In genomic region chr5:98096155-98096554, GRCh38 we compare ENCODE assay signal across 21 cellular contexts.
DNase-seq lines count a peak whose midpoint lies in the region; TF ChIP-seq lines count a peak whose summit lies in the region.
"Had no signal": no experiment of that assay in that cellular context is flagged by ENCODE, and none has a peak within 500 bp of the region (broad histone marks: within the 10 kb centered on the region; RNA-seq: fewer than 3 reads in every experiment).

No MANE protein-coding gene starts in this region.

- DNase-seq in GM23248: peak; percentile 79
- DNase-seq in PC-9: no peak
- peak; percentile 27 for DNase-seq in epithelial cell of prostate (ENCODE audit: low read depth, low spot score)
- DNase-seq in osteoblast (ENCODE audit: insufficient read length, low spot score, missing footprints): peak; percentile 3
- no peak for DNase-seq in sigmoid colon
- DNase-seq in activated CD8-positive, alpha-beta memory T cell treated with anti-CD3 and anti-CD28 coated beads, Interleukin-2, amount 50 U/mL, for 4 hours: no peak
- DNase-seq in ureter (ENCODE audit: low spot score): no peak
- DNase-seq: activated naive CD4-positive, alpha-beta T cell treated with Interleukin-2 at 50 U/mL for 16 hours; endodermal cell; heart left ventricle; Karpas-422; kidney glomerular epithelial cell; mucosa of descending colon; NCI-H187 treated with DMSO at 0.1 percent for 48 hours; NCI-H524; ovary; Peyer's patch; stimulated activated naive CD4-positive, alpha-beta T cell treated with Interleukin-2 at 50 U/mL for 16 hours; upper lobe of right lung; WERI-Rb-1 had no signal

- H3F3A ChIP-seq in GM23248 (ENCODE audit: insufficient read depth): peaks cover 14% of the 10 kb centered on the region
- H3F3A ChIP-seq in PC-9 (ENCODE audit: insufficient read depth, low read depth): no peaks in the 10 kb centered on the region

- H3K27ac ChIP-seq in GM23248: peak overlapping the region; percentile 50
- no peak overlapping the region for H3K27ac ChIP-seq in PC-9
- H3K27ac ChIP-seq in epithelial cell of prostate: peak overlapping the region; percentile 79
- H3K27ac ChIP-seq in osteoblast (ENCODE audit: low read depth, low read length): peak overlapping the region; percentile 38
- no peak overlapping the region for H3K27ac ChIP-seq in sigmoid colon
- H3K27ac ChIP-seq: heart left ventricle, ovary, Peyer's patch, upper lobe of right lung, WERI-Rb-1 had no signal

- peaks cover 31% of the 10 kb centered on the region for H3K4me1 ChIP-seq in GM23248 (ENCODE audit: insufficient read depth)
- peaks cover 10% of the 10 kb centered on the region for H3K4me1 ChIP-seq in PC-9 (replicated peaks; ENCODE audit: insufficient read depth)
- H3K4me1 ChIP-seq in osteoblast (ENCODE audit: insufficient read depth, low read length): peaks cover 11% of the 10 kb centered on the region
- no peaks in the 10 kb centered on the region for H3K4me1 ChIP-seq in sigmoid colon
- H3K4me1 ChIP-seq: heart left ventricle, Peyer's patch, upper lobe of right lung had no signal

- POLR2A ChIA-PET in PC-9 (lab: Charles Lee; ENCODE audit: unreplicated experiment): no interaction called here

- no peak for TF ChIP-seq CTCF in PC-9 (conservative IDR thresholded peaks at IDR 0.05)
- TF ChIP-seq CTCF in osteoblast (IDR thresholded peaks at IDR 0.05; ENCODE audit: extremely low read depth, low read depth, low read length): no peak
- TF ChIP-seq CTCF in sigmoid colon (IDR thresholded peaks at IDR 0.05): no peak

- BruUV-seq in PC-9 (replicated peaks; lab: Mats Ljungman, UMichigan): no TSS peak

- H3K79me2 ChIP-seq in GM23248 (ENCODE audit: insufficient read depth) (no peaks in the 10 kb centered on the region), PC-9 (ENCODE audit: low read depth) (no peaks in the 10 kb centered on the region), osteoblast (ENCODE audit: insufficient read depth, low read length) (no peaks in the 10 kb centered on the region)

- WGBS in GM23248 (ENCODE audit: low coverage in 1 of 2, low lambda C conversion rate in 2 of 2, missing lambda C conversion rate in 2 of 2), 2 experiments: 40 to 51% methylated on average over 1 of the region's 1 CpG
- WGBS in sigmoid colon, 2 donors: 82 to 88% methylated on average over 1 of the region's 1 CpG

- no peak for TF ChIP-seq POLR2A in sigmoid colon (IDR thresholded peaks at IDR 0.05)

- H3K4me3 ChIP-seq in GM23248 (no peak overlapping the region), PC-9 (no peak overlapping the region), osteoblast (ENCODE audit: insufficient read depth, low read length) (no peak overlapping the region), sigmoid colon (no peak overlapping the region)
- H3K4me3 ChIP-seq: GM12878, heart left ventricle, mucosa of descending colon, ovary, Peyer's patch, upper lobe of right lung had no signal

- H3K9me3 ChIP-seq in GM23248 (ENCODE audit: low read depth): no peaks in the 10 kb centered on the region
- no peaks in the 10 kb centered on the region for H3K9me3 ChIP-seq in PC-9 (ENCODE audit: insufficient read depth, low read depth)
- H3K9me3 ChIP-seq in osteoblast (ENCODE audit: low read depth, low read length): no peaks in the 10 kb centered on the region
- no peaks in the 10 kb centered on the region for H3K9me3 ChIP-seq in sigmoid colon
- H3K9me3 ChIP-seq: mucosa of descending colon, ovary, Peyer's patch, upper lobe of right lung had no signal

- H3K36me3 ChIP-seq in GM23248 (ENCODE audit: low read depth) (no peaks in the 10 kb centered on the region), PC-9 (ENCODE audit: low read depth) (no peaks in the 10 kb centered on the region), osteoblast (ENCODE audit: insufficient read depth, low read length) (no peaks in the 10 kb centered on the region), sigmoid colon (no peaks in the 10 kb centered on the region)
- H3K36me3 ChIP-seq: heart left ventricle, ovary, Peyer's patch, upper lobe of right lung, WERI-Rb-1 had no signal

- intact Hi-C loops in PC-9 (cut with micrococcal nuclease; ENCODE audit: unreplicated experiment): no loop called here
- intact Hi-C loops in sigmoid colon (cut with DNase I): no loop called here

- H3K9ac ChIP-seq in GM23248: no peak overlapping the region

- H3K9me2 ChIP-seq in GM23248 (ENCODE audit: insufficient read depth): no peaks in the 10 kb centered on the region
- no peaks in the 10 kb centered on the region; the same call in 1 of the 2 replicates for H3K9me2 ChIP-seq in PC-9 (ENCODE audit: insufficient read depth)

- CTCF ChIA-PET in PC-9 (lab: Charles Lee): no interaction called here

- no peak for TF ChIP-seq EP300 in sigmoid colon (IDR thresholded peaks at IDR 0.05)

- H2AFZ ChIP-seq in GM23248: peak overlapping the region; percentile 67
- no peak overlapping the region; the same call in 1 of the 2 replicates for H2AFZ ChIP-seq in PC-9
- H2AFZ ChIP-seq in osteoblast (ENCODE audit: low read length): peak overlapping the region; percentile 28

- H4K20me1 ChIP-seq in GM23248 (ENCODE audit: insufficient read depth) (no peaks in the 10 kb centered on the region), PC-9 (ENCODE audit: insufficient read depth) (no peaks in the 10 kb centered on the region), osteoblast (ENCODE audit: insufficient read depth, low read length) (no peaks in the 10 kb centered on the region)

- H3K4me2 ChIP-seq in GM23248 (ENCODE audit: unreplicated experiment) (peak overlapping the region; percentile 54), PC-9 (peak overlapping the region; percentile 14; the same call in 1 of the 2 replicates), osteoblast (ENCODE audit: insufficient read depth, low read length) (no peak overlapping the region)

- H3K27me3 ChIP-seq in GM23248 (replicated peaks; ENCODE audit: insufficient read depth): no peaks in the 10 kb centered on the region
- no peaks in the 10 kb centered on the region for H3K27me3 ChIP-seq in PC-9 (ENCODE audit: insufficient read depth, low read depth)
- no peaks in the 10 kb centered on the region for H3K27me3 ChIP-seq in osteoblast (ENCODE audit: insufficient read depth, low read length)
- H3K27me3 ChIP-seq in sigmoid colon: no peaks in the 10 kb centered on the region
- H3K27me3 ChIP-seq: heart left ventricle, ovary, Peyer's patch, upper lobe of right lung had no signal

- in situ Hi-C loops in GM23248 (cut with MboI): no loop called here

Comparison
In these comparisons a context has a peak if more than half of its experiments do, and no peak if none do; other contexts are left out.
1. DNase-seq: peak in GM23248 (single experiment), epithelial cell of prostate (single experiment) and osteoblast (single experiment); none in PC-9 (0 of 2), sigmoid colon (single experiment), activated CD8-positive, alpha-beta memory T cell treated with anti-CD3 and anti-CD28 coated beads, Interleukin-2, amount 50 U/mL, for 4 hours (single experiment) and ureter (single experiment).
2. H3K27ac ChIP-seq: peak in GM23248 (single experiment), epithelial cell of prostate (single experiment) and osteoblast (single experiment); none in PC-9 (single experiment) and sigmoid colon (0 of 4).